26 cellular contexts compared by ENCODE assay signal in genomic region chr12:114342651-114343050, GRCh38.
"Had no signal": no experiment of that assay in that cellular context is flagged by ENCODE, and none has a peak within 500 bp of the region (broad histone marks: within the 10 kb centered on the region; RNA-seq: fewer than 3 reads in every experiment).

No MANE protein-coding gene starts in this region.

- ATAC-seq: gastrocnemius medialis; heart right ventricle; left cardiac atrium; lower lobe of right lung; natural killer cell treated with Interleukin-12 subunit alpha and Interleukin-12 subunit beta and Interleukin-15 and Interleukin-18, amount 100 ng/mL, for 72 hours; stimulated activated naive B cell treated with anti-CD40 and anti-IgM and Interleukin-4, amounts not matched to agents 10 μg/mL and 1 μg/mL and 100 μg/mL, for 72 hours; stimulated activated naive CD8-positive, alpha-beta T cell treated with anti-CD3 and anti-CD28 coated beads, Interleukin-15, amount 100 ng/mL, for 72 hours; upper lobe of right lung had no signal

- DNase-seq: dermis blood vessel endothelial cell; endodermal cell; erythroblast; gastrocnemius medialis; heart right ventricle; immature natural killer cell; left cardiac atrium; left ventricle myocardium inferior; lower lobe of right lung; nucleus accumbens; ovary; sigmoid colon; stimulated activated CD4-positive, alpha-beta T cell treated with anti-CD3 and anti-CD28 coated beads, Interleukin-2, amount 100 ng/mL, for 24 hours; stimulated activated CD4-positive, alpha-beta T cell treated with anti-CD3 and anti-CD28 coated beads, Interleukin-4, amount 100 ng/mL, for 4 hours; stimulated activated naive B cell treated with anti-CD40 and anti-IgM and Interleukin-4, amounts not matched to agents 10 μg/mL and 1 μg/mL and 100 μg/mL, for 72 hours; stimulated activated naive CD8-positive, alpha-beta T cell treated with anti-CD3 and anti-CD28 coated beads, Interleukin-15, amount 100 ng/mL, for 72 hours; testis; upper lobe of right lung had no signal

- H3K9me3 Mint-ChIP-seq: immature natural killer cell; stimulated activated naive CD8-positive, alpha-beta T cell treated with anti-CD3 and anti-CD28 coated beads, Interleukin-15, amount 100 ng/mL, for 72 hours had no signal

- H3K36me3 ChIP-seq: gastrocnemius medialis, heart right ventricle, left ventricle myocardium inferior, lower lobe of right lung, neural progenitor cell, ovary, right atrium auricular region, sigmoid colon, tibial nerve, upper lobe of right lung, vagina had no signal

- H3K36me3 Mint-ChIP-seq: immature natural killer cell; memory B cell; mesothelial cell of epicardium; natural killer cell treated with Interleukin-12 subunit alpha and Interleukin-12 subunit beta and Interleukin-15 and Interleukin-18, amount 100 ng/mL, for 72 hours; neural progenitor cell; stimulated activated naive B cell treated with anti-CD40 and anti-IgM and Interleukin-4, amounts not matched to agents 10 μg/mL and 1 μg/mL and 100 μg/mL, for 72 hours had no signal

- H3K9me3 ChIP-seq: gastrocnemius medialis, lower lobe of right lung, ovary, right atrium auricular region, sigmoid colon, testis, upper lobe of right lung, vagina had no signal

- H3K4me3 ChIP-seq: gastrocnemius medialis, heart right ventricle, left ventricle myocardium inferior, lower lobe of right lung, neural progenitor cell, ovary, right atrium auricular region, sigmoid colon, skin epidermis, testis, tibial nerve, upper lobe of right lung, vagina had no signal

- H3K4me3 Mint-ChIP-seq: endodermal cell; immature natural killer cell; memory B cell; mesothelial cell of epicardium; natural killer cell treated with Interleukin-12 subunit alpha and Interleukin-12 subunit beta and Interleukin-15 and Interleukin-18, amount 100 ng/mL, for 72 hours; neural progenitor cell; stimulated activated naive B cell treated with anti-CD40 and anti-IgM and Interleukin-4, amounts not matched to agents 10 μg/mL and 1 μg/mL and 100 μg/mL, for 72 hours; stimulated activated naive CD8-positive, alpha-beta T cell treated with anti-CD3 and anti-CD28 coated beads, Interleukin-15, amount 100 ng/mL, for 72 hours had no signal

- H3K4me1 Mint-ChIP-seq: immature natural killer cell; memory B cell; mesothelial cell of epicardium; neural progenitor cell; stimulated activated naive B cell treated with anti-CD40 and anti-IgM and Interleukin-4, amounts not matched to agents 10 μg/mL and 1 μg/mL and 100 μg/mL, for 72 hours; stimulated activated naive CD8-positive, alpha-beta T cell treated with anti-CD3 and anti-CD28 coated beads, Interleukin-15, amount 100 ng/mL, for 72 hours had no signal

- H2AFZ ChIP-seq: neural progenitor cell had no signal

- H3K27ac Mint-ChIP-seq: endodermal cell; immature natural killer cell; memory B cell; mesothelial cell of epicardium; natural killer cell treated with Interleukin-12 subunit alpha and Interleukin-12 subunit beta and Interleukin-15 and Interleukin-18, amount 100 ng/mL, for 72 hours; neural progenitor cell; stimulated activated naive B cell treated with anti-CD40 and anti-IgM and Interleukin-4, amounts not matched to agents 10 μg/mL and 1 μg/mL and 100 μg/mL, for 72 hours; stimulated activated naive CD8-positive, alpha-beta T cell treated with anti-CD3 and anti-CD28 coated beads, Interleukin-15, amount 100 ng/mL, for 72 hours had no signal

- H3K4me2 ChIP-seq: neural progenitor cell had no signal

- H3K27me3 Mint-ChIP-seq: stimulated activated naive B cell treated with anti-CD40 and anti-IgM and Interleukin-4, amounts not matched to agents 10 μg/mL and 1 μg/mL and 100 μg/mL, for 72 hours; stimulated activated naive CD8-positive, alpha-beta T cell treated with anti-CD3 and anti-CD28 coated beads, Interleukin-15, amount 100 ng/mL, for 72 hours had no signal

- H3K27ac ChIP-seq: gastrocnemius medialis, heart right ventricle, left ventricle myocardium inferior, lower lobe of right lung, neural progenitor cell, ovary, right atrium auricular region, sigmoid colon, skin epidermis, testis, tibial nerve, upper lobe of right lung, vagina had no signal

- H3K27me3 ChIP-seq: gastrocnemius medialis, neural progenitor cell, ovary, right atrium auricular region, testis, tibial nerve, upper lobe of right lung, vagina had no signal

- H3K4me1 ChIP-seq: gastrocnemius medialis, heart right ventricle, left ventricle myocardium inferior, lower lobe of right lung, neural progenitor cell, right atrium auricular region, sigmoid colon, testis, tibial nerve, upper lobe of right lung, vagina had no signal
